ENCODE assay signal across 1 cellular context in the genomic region with DNA sequence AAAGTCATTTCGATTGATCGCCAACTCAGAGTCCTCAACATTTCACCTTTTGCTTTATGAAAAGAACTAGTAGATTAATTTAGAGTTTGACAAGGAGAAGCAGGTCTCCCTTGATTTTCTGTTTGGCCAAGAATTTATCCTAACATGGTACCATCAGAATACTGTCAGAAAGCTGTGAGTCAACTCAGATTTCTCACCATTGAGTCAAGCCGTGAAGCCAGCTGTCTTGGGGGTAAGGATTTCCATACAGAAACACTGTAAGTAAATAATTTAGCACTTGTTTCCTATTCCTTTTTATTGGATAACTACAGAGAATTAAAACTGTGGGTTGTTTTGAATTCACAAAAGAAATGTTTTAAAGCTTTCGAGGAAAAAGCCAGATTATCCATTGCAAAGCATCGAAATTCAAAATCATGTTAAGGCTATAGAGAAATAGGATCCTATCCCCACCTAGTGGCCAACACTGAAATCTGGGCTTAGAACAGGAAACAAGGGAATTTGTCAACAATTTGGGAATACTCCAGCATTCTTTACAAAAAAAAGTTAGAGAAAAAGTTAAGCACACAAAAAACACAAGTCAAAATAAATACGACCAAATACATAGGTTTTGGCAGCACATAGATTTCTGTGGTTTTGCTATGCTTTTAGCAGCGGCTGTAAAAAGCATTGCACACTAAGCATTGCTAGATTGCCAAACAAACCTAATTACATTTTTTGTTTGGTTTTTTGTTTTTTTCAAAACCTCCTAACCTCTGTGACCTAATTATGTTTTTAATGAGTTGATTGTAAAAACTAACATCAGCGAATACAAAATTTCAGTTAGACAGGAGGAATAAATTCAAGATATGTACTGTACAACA.
TF ChIP-seq lines count a peak whose summit lies in the region.

No MANE protein-coding gene starts in this region.

TF ChIP-seq in K562, 482 proteins besides CTCF, POLR2A, EP300 and RAD21:
- TF ChIP-seq, protein P1, sequence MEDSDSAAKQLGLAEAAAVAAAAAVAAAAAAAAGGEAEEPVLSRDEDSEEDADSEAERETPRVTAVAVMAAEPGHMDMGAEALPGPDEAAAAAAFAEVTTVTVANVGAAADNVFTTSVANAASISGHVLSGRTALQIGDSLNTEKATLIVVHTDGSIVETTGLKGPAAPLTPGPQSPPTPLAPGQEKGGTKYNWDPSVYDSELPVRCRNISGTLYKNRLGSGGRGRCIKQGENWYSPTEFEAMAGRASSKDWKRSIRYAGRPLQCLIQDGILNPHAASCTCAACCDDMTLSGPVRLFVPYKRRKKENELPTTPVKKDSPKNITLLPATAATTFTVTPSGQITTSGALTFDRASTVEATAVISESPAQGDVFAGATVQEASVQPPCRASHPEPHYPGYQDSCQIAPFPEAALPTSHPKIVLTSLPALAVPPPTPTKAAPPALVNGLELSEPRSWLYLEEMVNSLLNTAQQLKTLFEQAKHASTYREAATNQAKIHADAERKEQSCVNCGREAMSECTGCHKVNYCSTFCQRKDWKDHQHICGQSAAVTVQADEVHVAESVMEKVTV (CRISPR knock-in tag; IDR thresholded peaks at IDR 0.05), result peak; percentile 58
- no peak for TF ChIP-seq EGR1 (conservative IDR thresholded peaks at IDR 0.05)
- 0 out of 2 replicates have a peak, but pooled peaks have one; percentile 35 for TF ChIP-seq SMC3 (conservative IDR thresholded peaks at IDR 0.05; ENCODE audit: insufficient read depth, low read depth, low read length)
